ENCODE assay signal across 35 cellular contexts in genomic region chr5:27412379-27412778, GRCh38.
"Had no signal": no experiment of that assay in that cellular context is flagged by ENCODE, and none has a peak within 500 bp of the region (broad histone marks: within the 10 kb centered on the region; RNA-seq: fewer than 3 reads in every experiment).

No MANE protein-coding gene starts in this region.

- H3K27ac Mint-ChIP-seq: activated B cell treated with CpG ODN at 0.5 μM for 24 hours; activated CD4-positive, alpha-beta memory T cell treated with anti-CD3 and anti-CD28 coated beads for 36 hours; activated CD4-positive, alpha-beta T cell treated with anti-CD3 and anti-CD28 coated beads, Interleukin-2, amount 10 ng/mL, durations not matched to agents 24 days and 14 days; activated CD8-positive, alpha-beta T cell treated with anti-CD3 and anti-CD28 coated beads for 36 hours; activated naive CD4-positive, alpha-beta T cell treated with anti-CD3 and anti-CD28 coated beads for 36 hours; activated naive CD4-positive, alpha-beta T cell treated with anti-CD3 and anti-CD28 coated beads, Interleukin-2, amount 50 U/mL, for 72 hours; activated naive CD8-positive, alpha-beta T cell treated with anti-CD3 and anti-CD28 coated beads for 36 hours; activated T-cell treated with anti-CD3 and anti-CD28 coated beads, Interleukin-2, amount 50 U/mL, for 72 hours; activated T-helper 1 cell treated with anti-CD3 and anti-CD28 coated beads, Interleukin-12 subunit alpha, Interleukin-12 subunit beta, Interleukin-2, Interleukin-4 antibody, amounts not matched to agents 30 ng/mL and 10 ng/mL and 1 ng/mL, durations not matched to agents 14 hours and 24 hours and 36 hours; activated T-helper 17 cell treated with anti-CD3 and anti-CD28 coated beads, Interleukin-2, amount 50 U/mL, for 72 hours; brain; T-helper 2 cell treated with Interferon-gamma antibody and Interleukin-4, amounts not matched to agents 5 μg/mL and 100 μg/mL, for 36 hours had no signal

- H3K4me1 Mint-ChIP-seq: activated B cell treated with CpG ODN at 0.5 μM for 24 hours; activated CD4-positive, alpha-beta T cell treated with anti-CD3 and anti-CD28 coated beads, Interleukin-2, amount 10 ng/mL, durations not matched to agents 24 days and 14 days; activated naive CD8-positive, alpha-beta T cell treated with anti-CD3 and anti-CD28 coated beads for 36 hours; activated T-helper 17 cell treated with anti-CD3 and anti-CD28 coated beads, Interleukin-2, amount 50 U/mL, for 72 hours; brain; central memory CD8-positive, alpha-beta T cell had no signal

- H3K4me1 ChIP-seq: ascending aorta, colonic mucosa had no signal

- H3K27me3 ChIP-seq: ascending aorta, cardiac muscle cell, colonic mucosa had no signal

- H3K36me3 Mint-ChIP-seq: activated CD4-positive, alpha-beta memory T cell treated with anti-CD3 and anti-CD28 coated beads for 36 hours; activated naive CD4-positive, alpha-beta T cell treated with anti-CD3 and anti-CD28 coated beads, Interleukin-2, amount 50 U/mL, for 72 hours; activated naive CD8-positive, alpha-beta T cell treated with anti-CD3 and anti-CD28 coated beads for 36 hours; brain had no signal

- DNase-seq: activated B cell treated with CpG ODN at 0.5 μM for 24 hours; activated CD4-positive, alpha-beta memory T cell treated with anti-CD3 and anti-CD28 coated beads for 36 hours; activated CD4-positive, alpha-beta T cell treated with anti-CD3 and anti-CD28 coated beads for 4 hours; activated CD4-positive, alpha-beta T cell treated with anti-CD3 and anti-CD28 coated beads, Interleukin-2, amount 10 ng/mL, durations not matched to agents 24 days and 14 days; activated CD4-positive, alpha-beta T cell treated with anti-CD3 and anti-CD28 coated beads, Interleukin-2, amount 50 U/mL, for 1 hour; activated CD4-positive, alpha-beta T cell treated with anti-CD3 and anti-CD28 coated beads, Interleukin-2, amount 50 U/mL, for 4 hours; activated CD4-positive, CD25-positive, alpha-beta regulatory T cell treated with anti-CD3 and anti-CD28 coated beads, Interleukin-2, amount 50 U/mL, for 72 hours; activated CD8-positive, alpha-beta memory T cell treated with anti-CD3 and anti-CD28 coated beads, Interleukin-2, amount 50 U/mL, for 4 hours; activated CD8-positive, alpha-beta T cell treated with anti-CD3 and anti-CD28 coated beads for 36 hours; activated effector memory CD4-positive, alpha-beta T cell treated with anti-CD3 and anti-CD28 coated beads, Interleukin-2, amount 50 U/mL, for 16 hours; activated gamma-delta T cell treated with Interleukin-2 at 50 U/mL for 16 hours; activated naive CD4-positive, alpha-beta T cell; activated naive CD4-positive, alpha-beta T cell treated with anti-CD3 and anti-CD28 coated beads for 36 hours; activated naive CD4-positive, alpha-beta T cell treated with anti-CD3 and anti-CD28 coated beads, Interleukin-2, amount 50 U/mL, for 16 hours; activated naive CD8-positive, alpha-beta T cell treated with anti-CD3 and anti-CD28 coated beads for 36 hours; activated T-cell treated with anti-CD3 and anti-CD28 coated beads for 4 hours; activated T-cell treated with anti-CD3 and anti-CD28 coated beads, Interleukin-2, amount 50 U/mL, for 1 hour; activated T-cell treated with anti-CD3 and anti-CD28 coated beads, Interleukin-2, amount 50 U/mL, for 4 hours; activated T-cell treated with anti-CD3 and anti-CD28 coated beads, Interleukin-2, amount 50 U/mL, for 72 hours; amygdala; anterior cingulate cortex; caudate nucleus; cerebellar nuclear complex; colonic mucosa; T-helper 2 cell; T-helper 9 cell had no signal

- H3K4me3 ChIP-seq: ascending aorta, cardiac muscle cell, colonic mucosa had no signal

- H3K27me3 Mint-ChIP-seq: activated B cell treated with CpG ODN at 0.5 μM for 24 hours; activated CD4-positive, alpha-beta memory T cell treated with anti-CD3 and anti-CD28 coated beads for 36 hours; activated CD4-positive, alpha-beta T cell treated with anti-CD3 and anti-CD28 coated beads, Interleukin-2, amount 10 ng/mL, durations not matched to agents 24 days and 14 days; activated CD8-positive, alpha-beta T cell treated with anti-CD3 and anti-CD28 coated beads for 36 hours; activated naive CD8-positive, alpha-beta T cell treated with anti-CD3 and anti-CD28 coated beads for 36 hours; activated T-helper 17 cell treated with anti-CD3 and anti-CD28 coated beads, Interleukin-2, amount 50 U/mL, for 72 hours; brain; central memory CD8-positive, alpha-beta T cell had no signal

- H3K27ac ChIP-seq: ascending aorta, cardiac muscle cell, colonic mucosa, VCaP had no signal

- H3K9me3 ChIP-seq: ascending aorta, colonic mucosa had no signal

- H3K36me3 ChIP-seq: ascending aorta, cardiac muscle cell, colonic mucosa had no signal

- ATAC-seq: activated CD8-positive, alpha-beta T cell treated with anti-CD3 and anti-CD28 coated beads for 36 hours; activated naive CD4-positive, alpha-beta T cell treated with anti-CD3 and anti-CD28 coated beads, Interleukin-2, amount 50 U/mL, for 72 hours; activated T-cell treated with anti-CD3 and anti-CD28 coated beads, Interleukin-2, amount 50 U/mL, for 4 hours; activated T-cell treated with anti-CD3 and anti-CD28 coated beads, Interleukin-2, amount 50 U/mL, for 72 hours; activated T-helper 17 cell treated with anti-CD3 and anti-CD28 coated beads, Interleukin-2, amount 50 U/mL, for 72 hours had no signal

- H3K4me3 Mint-ChIP-seq: activated B cell treated with CpG ODN at 0.5 μM for 24 hours; activated CD4-positive, alpha-beta memory T cell treated with anti-CD3 and anti-CD28 coated beads for 36 hours; activated CD4-positive, alpha-beta T cell treated with anti-CD3 and anti-CD28 coated beads, Interleukin-2, amount 10 ng/mL, durations not matched to agents 24 days and 14 days; activated CD8-positive, alpha-beta T cell treated with anti-CD3 and anti-CD28 coated beads for 36 hours; activated naive CD4-positive, alpha-beta T cell treated with anti-CD3 and anti-CD28 coated beads for 36 hours; activated naive CD8-positive, alpha-beta T cell treated with anti-CD3 and anti-CD28 coated beads for 36 hours; activated T-cell treated with anti-CD3 and anti-CD28 coated beads, Interleukin-2, amount 50 U/mL, for 4 hours; activated T-cell treated with anti-CD3 and anti-CD28 coated beads, Interleukin-2, amount 50 U/mL, for 72 hours; activated T-helper 1 cell treated with anti-CD3 and anti-CD28 coated beads, Interleukin-12 subunit alpha, Interleukin-12 subunit beta, Interleukin-2, Interleukin-4 antibody, amounts not matched to agents 30 ng/mL and 10 ng/mL and 1 ng/mL, durations not matched to agents 14 hours and 24 hours and 36 hours; activated T-helper 17 cell treated with anti-CD3 and anti-CD28 coated beads, Interleukin-2, amount 50 U/mL, for 72 hours; brain; central memory CD8-positive, alpha-beta T cell; T-helper 2 cell treated with Interferon-gamma antibody and Interleukin-4, amounts not matched to agents 5 μg/mL and 100 μg/mL, for 36 hours had no signal
